Comparison of ENCODE assay signal across 13 cellular contexts in the genomic region with DNA sequence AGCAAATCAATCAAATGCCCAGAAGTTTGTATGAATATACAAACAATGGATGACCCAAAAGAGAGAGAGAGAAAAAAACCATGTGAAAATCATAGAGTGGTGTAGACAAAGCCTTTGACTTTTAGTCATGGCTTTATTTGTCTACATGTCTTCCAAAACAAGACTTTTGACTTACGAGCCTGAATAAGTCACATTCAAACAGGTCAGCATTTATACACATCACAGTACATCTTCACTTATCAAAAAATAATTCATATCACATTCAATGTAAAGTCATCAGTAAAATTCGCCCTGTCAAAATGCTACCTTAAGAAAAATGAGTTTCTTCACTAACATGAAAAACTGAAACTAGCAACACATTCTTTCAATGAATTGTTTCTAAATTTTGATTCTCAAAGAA. TPM values are rescaled to one million over a fixed set of nuclear protein-coding genes. Genes with fewer than 3 reads are reported as not detected.
DNase-seq lines count a peak whose midpoint lies in the region; ATAC-seq, FAIRE-seq and TF ChIP-seq lines count a peak whose summit lies in the region.
"Had no signal": no experiment of that assay in that cellular context is flagged by ENCODE, and none has a peak within 500 bp of the region (broad histone marks: within the 10 kb centered on the region; RNA-seq: fewer than 3 reads in every experiment).

No MANE protein-coding gene starts in this region.

- H3K36me3 ChIP-seq in CD4-positive, CD25-positive, alpha-beta regulatory T cell (ENCODE audit: control insufficient read depth, insufficient read depth, low read length), result no peaks in the 10 kb centered on the region
- no peaks in the 10 kb centered on the region for H3K36me3 ChIP-seq in astrocyte (ENCODE audit: insufficient read depth, low read length)
- H3K36me3 ChIP-seq: pancreas had no signal

- H3K27me3 ChIP-seq in CD4-positive, CD25-positive, alpha-beta regulatory T cell (ENCODE audit: control insufficient read depth, insufficient read depth, low read length), result no peaks in the 10 kb centered on the region
- H3K27me3 ChIP-seq in HL-60 (ENCODE audit: insufficient read depth, poor library complexity, severe bottlenecking), result no peaks in the 10 kb centered on the region
- H3K27me3 ChIP-seq in astrocyte (ENCODE audit: insufficient read depth, low read length), result no peaks in the 10 kb centered on the region
- H3K27me3 ChIP-seq: pancreas had no signal

- H3K4me1 Mint-ChIP-seq in CD4-positive, CD25-positive, alpha-beta regulatory T cell, result peaks cover 37 to 81% (median 73%) of the 10 kb centered on the region in 4 donors
- peaks cover 24% of the 10 kb centered on the region for H3K4me1 Mint-ChIP-seq in astrocyte (ENCODE audit: low read depth, unreplicated experiment)
- H3K4me1 Mint-ChIP-seq in natural killer cell, result peaks cover 53 to 66% of the 10 kb centered on the region in 2 donors

- intact Hi-C loops in natural killer cell (cut with micrococcal nuclease), result no loop called here

- H3K4me2 ChIP-seq in astrocyte (ENCODE audit: low read length), result no peak overlapping the region

- FAIRE-seq in astrocyte (lab: Jason Lieb, UNC), result no peak
- FAIRE-seq: pancreas had no signal

- no peaks in the 10 kb centered on the region for H3K36me3 Mint-ChIP-seq in CD4-positive, CD25-positive, alpha-beta regulatory T cell
- peaks cover 4% of the 10 kb centered on the region for H3K36me3 Mint-ChIP-seq in astrocyte (ENCODE audit: low read depth, unreplicated experiment)
- H3K36me3 Mint-ChIP-seq in natural killer cell, result peaks cover 7% of the 10 kb centered on the region

- H3K4me1 ChIP-seq in CD4-positive, CD25-positive, alpha-beta regulatory T cell (ENCODE audit: control insufficient read depth, insufficient read depth, low read length, poor library complexity, severe bottlenecking), result peaks cover 49% of the 10 kb centered on the region
- peaks cover 4% of the 10 kb centered on the region for H3K4me1 ChIP-seq in astrocyte (ENCODE audit: insufficient read depth, low read length)

- H3K27ac Mint-ChIP-seq in CD4-positive, CD25-positive, alpha-beta regulatory T cell, result peak overlapping the region; percentile 22 to 99 (median 81)
- H3K27ac Mint-ChIP-seq in astrocyte (ENCODE audit: unreplicated experiment) (no peak overlapping the region), natural killer cell (peak overlapping the region; percentile 98 to 99)

- H3K9me3 Mint-ChIP-seq in CD4-positive, CD25-positive, alpha-beta regulatory T cell, result peaks cover 0 to 2% (median 0%) of the 10 kb centered on the region in 7 donors
- no peaks in the 10 kb centered on the region for H3K9me3 Mint-ChIP-seq in astrocyte (ENCODE audit: unreplicated experiment)
- no peaks in the 10 kb centered on the region for H3K9me3 Mint-ChIP-seq in natural killer cell

- H4K20me1 ChIP-seq in astrocyte (ENCODE audit: insufficient read depth, low read length), result no peaks in the 10 kb centered on the region

- no peak overlapping the region for H2AFZ ChIP-seq in astrocyte (ENCODE audit: low read depth, low read length)

- H3K27ac ChIP-seq in CD4-positive, CD25-positive, alpha-beta regulatory T cell (ENCODE audit: insufficient read depth, low read length, poor library complexity, severe bottlenecking), result peak overlapping the region; percentile 95
- H3K27ac ChIP-seq in HL-60 (replicated peaks) (no peak overlapping the region), astrocyte (ENCODE audit: low read depth, low read length) (no peak overlapping the region)
- H3K27ac ChIP-seq: epithelial cell of prostate, pancreas had no signal

- H3K4me3 Mint-ChIP-seq in CD4-positive, CD25-positive, alpha-beta regulatory T cell, result peak overlapping the region; percentile 95 to 98 (median 98)
- H3K4me3 Mint-ChIP-seq in astrocyte (ENCODE audit: unreplicated experiment), result peak overlapping the region; percentile 82
- peak overlapping the region; percentile 94 for H3K4me3 Mint-ChIP-seq in natural killer cell

- no peaks in the 10 kb centered on the region for H3K9me3 ChIP-seq in CD4-positive, CD25-positive, alpha-beta regulatory T cell (ENCODE audit: control insufficient read depth in 2 of 2, low read length in 2 of 2)
- H3K9me3 ChIP-seq in astrocyte (ENCODE audit: insufficient read depth, low read depth, low read length), result no peaks in the 10 kb centered on the region
- H3K9me3 ChIP-seq: pancreas had no signal

- peak overlapping the region; percentile 99 for H3K4me3 ChIP-seq in CD4-positive, CD25-positive, alpha-beta regulatory T cell (ENCODE audit: low read depth, low read length)
- H3K4me3 ChIP-seq in HL-60 (replicated peaks; ENCODE audit: insufficient read depth, low read length) (peak overlapping the region; percentile 73; the same call in 1 of the 2 replicates), astrocyte (ENCODE audit: insufficient read depth, low read depth, low read length) (no peak overlapping the region)

- TF ChIP-seq CTCF in HL-60 (IDR thresholded peaks at IDR 0.05; ENCODE audit: insufficient read depth, low read length), result no peak
- TF ChIP-seq CTCF in astrocyte (IDR thresholded peaks at IDR 0.05; ENCODE audit: insufficient read depth, low read depth, low read length), result no peak
- no peak for TF ChIP-seq CTCF in natural killer cell (IDR thresholded peaks at IDR 0.05)

- no peaks in the 10 kb centered on the region for H3K79me2 ChIP-seq in astrocyte (ENCODE audit: insufficient read depth, low read length)

- DNase-seq in CD4-positive, CD25-positive, alpha-beta regulatory T cell, result no peak
- DNase-seq in HL-60 (ENCODE audit: low read depth in 1 of 2, low spot score in 1 of 2) (no peak), astrocyte (ENCODE audit: low read depth) (no peak), natural killer cell (no peak), middle frontal gyrus (ENCODE audit: extremely low spot score, low spot score) (no peak), DMS153 treated with DMSO at 0.1 percent for 48 hours (lab: John Stamatoyannopoulos, UW; ENCODE audit: unreplicated experiment) (no peak), RPMI8226 (no peak)
- no peak for DNase-seq in activated CD4-positive, CD25-positive, alpha-beta regulatory T cell treated with anti-CD3 and anti-CD28 coated beads, Interleukin-2, amount 50 U/mL, for 72 hours
- DNase-seq: activated CD4-positive, CD25-positive, alpha-beta regulatory T cell; COR-L47; NCI-H2081; pancreas had no signal

- ATAC-seq in CD4-positive, CD25-positive, alpha-beta regulatory T cell (ENCODE audit: low read depth in 2 of 2), result no peak
- ATAC-seq in natural killer cell, result no peak
- ATAC-seq: pancreas had no signal

- H3K27me3 Mint-ChIP-seq in CD4-positive, CD25-positive, alpha-beta regulatory T cell, result no peaks in the 10 kb centered on the region
- H3K27me3 Mint-ChIP-seq in astrocyte (ENCODE audit: low read depth, unreplicated experiment), result no peaks in the 10 kb centered on the region
- no peaks in the 10 kb centered on the region for H3K27me3 Mint-ChIP-seq in natural killer cell (ENCODE audit: low read depth in 2 of 2)

- no peak overlapping the region for H3K9ac ChIP-seq in astrocyte (ENCODE audit: low read length)

RNA-seq across cellular contexts. Expression of gene IFIH1, which starts 1.9 kb away (rescaled TPM):
- 52.8 TPM for total RNA-seq in CD4-positive, CD25-positive, alpha-beta regulatory T cell
- 10 to 100 TPM; 17.2 to 20.0 (median 17.9) TPM for polyA plus RNA-seq in CD4-positive, CD25-positive, alpha-beta regulatory T cell
- total RNA-seq in astrocyte (62.3 and 70.5 TPM in 2 replicates), natural killer cell (10 to 100 TPM; 36.7 to 57.4 (median 36.9) TPM)

RNA-seq across cellular contexts. Expression of gene GCA, which starts 27.3 kb away (rescaled TPM):
- total RNA-seq in CD4-positive, CD25-positive, alpha-beta regulatory T cell, result 12.1 TPM
- polyA plus RNA-seq in CD4-positive, CD25-positive, alpha-beta regulatory T cell, result 10 to 100 TPM; 19.7 to 27.3 (median 26.3) TPM
- total RNA-seq in astrocyte (14.2 and 14.5 TPM in 2 replicates), natural killer cell (1 to 10 TPM; 5.5 to 9.7 (median 6.6) TPM)
